Comparison of ENCODE assay signal across 8 cellular contexts in genomic region chr4:173528378-173529321, GRCh38. TPM values are rescaled to one million over a fixed set of nuclear protein-coding genes. Genes with fewer than 3 reads are reported as not detected.
DNase-seq lines count a peak whose midpoint lies in the region; ATAC-seq and TF ChIP-seq lines count a peak whose summit lies in the region.

No MANE protein-coding gene starts in this region.

- peaks cover 98% of the 10 kb centered on the region for H3K79me2 ChIP-seq in SK-N-SH (ENCODE audit: insufficient read depth)

- H3K36me3 Mint-ChIP-seq in glutamatergic neuron (ENCODE audit: unreplicated experiment) (no peaks in the 10 kb centered on the region), Caco-2 (ENCODE audit: insufficient read depth, unreplicated experiment) (no peaks in the 10 kb centered on the region)

- peaks cover 10% of the 10 kb centered on the region; the same call in 1 of the 2 replicates for H4K20me1 ChIP-seq in SK-N-SH (ENCODE audit: insufficient read depth)

- H3K9me2 ChIP-seq in SK-N-SH = no peaks in the 10 kb centered on the region

- 18% methylated on average over 31 of the region's 75 CpGs for WGBS in SK-N-SH (ENCODE audit: low lambda C conversion rate)

- BruUV-seq in Caco-2 (replicated peaks; lab: Mats Ljungman, UMichigan) = no TSS peak

- peaks cover 8% of the 10 kb centered on the region for H3K4me1 Mint-ChIP-seq in glutamatergic neuron (ENCODE audit: low read depth, unreplicated experiment)
- H3K4me1 Mint-ChIP-seq in Caco-2 (ENCODE audit: low read depth, unreplicated experiment) = no peaks in the 10 kb centered on the region

- no peak for TF ChIP-seq RAD21 in SK-N-SH (IDR thresholded peaks at IDR 0.05; ENCODE audit: low read length)

- H3K36me3 ChIP-seq in SK-N-SH (replicated peaks in 1 of 2; ENCODE audit: control insufficient read depth in 1 of 2, insufficient read depth in 2 of 2, low read length in 1 of 2) = peaks cover 34 to 50% of the 10 kb centered on the region in 2 experiments
- H3K36me3 ChIP-seq in skeletal muscle satellite cell (ENCODE audit: insufficient read depth, low read length) = no peaks in the 10 kb centered on the region
- no peaks in the 10 kb centered on the region for H3K36me3 ChIP-seq in Caco-2 (ENCODE audit: control insufficient read depth, insufficient read depth, low read length)

- H3K9ac ChIP-seq in SK-N-SH (peak overlapping the region; percentile 95), skeletal muscle satellite cell (ENCODE audit: low read depth, low read length) (no peak overlapping the region)

- TF ChIP-seq EP300 in SK-N-SH (IDR thresholded peaks at IDR 0.05; ENCODE audit: borderline replicate concordance in 1 of 2, low read depth in 1 of 2, low read length in 1 of 2) = peak in 1 of 2 experiments; percentile 24; a peak in 1 of 4 replicates

- H3K27ac Mint-ChIP-seq in glutamatergic neuron (ENCODE audit: unreplicated experiment) (peak overlapping the region; percentile 31), Caco-2 (ENCODE audit: unreplicated experiment) (no peak overlapping the region)

- H3F3A ChIP-seq in SK-N-SH (replicated peaks; ENCODE audit: insufficient read depth) = peaks cover 23% of the 10 kb centered on the region

- TF ChIP-seq CTCF in SK-N-SH (IDR thresholded peaks at IDR 0.05) = no peak
- TF ChIP-seq CTCF in glutamatergic neuron (IDR thresholded peaks at IDR 0.05; ENCODE audit: partially characterized antibody, unreplicated experiment) = no peak
- no peak for TF ChIP-seq CTCF in Caco-2 (IDR thresholded peaks at IDR 0.05; ENCODE audit: insufficient read depth in 1 of 2, low read depth in 1 of 2, low read length in 1 of 2, severe bottlenecking in 1 of 2, unreplicated experiment in 1 of 2)

- DNase-seq in SK-N-SH (peak; percentile 67), glutamatergic neuron (no peak), Caco-2 (no peak), COR-L47 (lab: John Stamatoyannopoulos, UW) (no peak), glomerular visceral epithelial cell (ENCODE audit: extremely low spot score) (no peak)

- ATAC-seq in GM18868 (IDR thresholded peaks at IDR 0.05; ENCODE audit: unreplicated experiment) (peak; percentile 23), HG02885 (IDR thresholded peaks at IDR 0.05; ENCODE audit: poor library complexity, unreplicated experiment) (no peak)

- H3K27me3 Mint-ChIP-seq in glutamatergic neuron (ENCODE audit: unreplicated experiment) = peaks cover 54% of the 10 kb centered on the region
- peaks cover 3% of the 10 kb centered on the region for H3K27me3 Mint-ChIP-seq in Caco-2 (ENCODE audit: insufficient read depth, unreplicated experiment)

- peak overlapping the region; percentile 77 for H3K4me3 Mint-ChIP-seq in glutamatergic neuron (ENCODE audit: unreplicated experiment)
- no peak overlapping the region for H3K4me3 Mint-ChIP-seq in Caco-2 (ENCODE audit: unreplicated experiment)

- H3K27ac ChIP-seq in SK-N-SH (ENCODE audit: low read depth in 2 of 2, low read length in 1 of 2) = peak overlapping the region; percentile 99

- H3K27me3 ChIP-seq in SK-N-SH (ENCODE audit: insufficient read depth) (no peaks in the 10 kb centered on the region), skeletal muscle satellite cell (ENCODE audit: control insufficient read depth, insufficient read depth, low read length) (peaks cover 57% of the 10 kb centered on the region), Caco-2 (replicated peaks; ENCODE audit: control insufficient read depth, insufficient read depth, low read length) (no peaks in the 10 kb centered on the region)

- intact Hi-C loops in Caco-2 (cut with micrococcal nuclease; ENCODE audit: unreplicated experiment) = no loop called here

- H3K4me1 ChIP-seq in SK-N-SH (ENCODE audit: control insufficient read depth in 1 of 2, insufficient read depth in 2 of 2, low read depth in 1 of 2, low read length in 1 of 2) (peaks cover 0 to 3% of the 10 kb centered on the region in 2 experiments; a peak in 1 of 4 replicates), skeletal muscle satellite cell (ENCODE audit: control insufficient read depth, insufficient read depth, low read length) (peaks cover 6% of the 10 kb centered on the region), Caco-2 (no peaks in the 10 kb centered on the region)

- H3K4me3 ChIP-seq in SK-N-SH (ENCODE audit: low read depth in 2 of 2, low read length in 1 of 2) (peak overlapping the region; percentile 61 to 92), skeletal muscle satellite cell (ENCODE audit: low read length) (peak overlapping the region; percentile 59), Caco-2 (ENCODE audit: low read depth, low read length) (no peak overlapping the region)

- H3K9me3 Mint-ChIP-seq in glutamatergic neuron (ENCODE audit: unreplicated experiment) (peaks cover 31% of the 10 kb centered on the region), Caco-2 (ENCODE audit: unreplicated experiment) (no peaks in the 10 kb centered on the region)

- POLR2A ChIA-PET in SK-N-SH (lab: Yijun Ruan, JAX) = interaction anchor here (1.5 to 11.7 kb wide), 27 partner anchors 8 to 732 kb away, joined by 5 to 160 read pairs (median 21); no protein-coding TSS in a partner anchor
- POLR2A ChIA-PET in Caco-2 (lab: Charles Lee) = no interaction called here

- CTCF ChIA-PET in SK-N-SH (lab: Yijun Ruan, JAX) = interaction anchor here (1.0 to 2.6 kb wide), 5 partner anchors 8 to 462 kb away, joined by 3 to 20 read pairs (median 8); no protein-coding TSS in a partner anchor
- CTCF ChIA-PET in Caco-2 (lab: Charles Lee) = no interaction called here

- H2AFZ ChIP-seq in SK-N-SH (ENCODE audit: low read depth) = no peak overlapping the region

- H3K9me3 ChIP-seq in SK-N-SH (no peaks in the 10 kb centered on the region), skeletal muscle satellite cell (replicated peaks; ENCODE audit: low read length) (no peaks in the 10 kb centered on the region), Caco-2 (no peaks in the 10 kb centered on the region)

- H3K4me2 ChIP-seq in SK-N-SH = peak overlapping the region; percentile 96
- H3K4me2 ChIP-seq in skeletal muscle satellite cell (ENCODE audit: low read length) = peak overlapping the region; percentile 78

TF ChIP-seq in SK-N-SH, 30 proteins besides CTCF, POLR2A, EP300 and RAD21:
- TF ChIP-seq TAF1 (IDR thresholded peaks at IDR 0.05; ENCODE audit: borderline replicate concordance, low read depth, low read length) (peak; percentile 64), POLR2AphosphoS5 (IDR thresholded peaks at IDR 0.05; ENCODE audit: low read depth, low read length) (peak; percentile 34), CHD2 (IDR thresholded peaks at IDR 0.05; ENCODE audit: low read length, partially characterized antibody) (peak; percentile 13), MAX (IDR thresholded peaks at IDR 0.05; ENCODE audit: low read depth) (no peak)

RNA-seq across cellular contexts. Expression of gene HAND2, which starts 1.4 kb away (rescaled TPM):
- polyA plus RNA-seq in SK-N-SH (2012; rRNA removed) = 94.2 and 106 TPM in 2 replicates
- 129 and 139 TPM in 2 replicates for polyA plus RNA-seq in SK-N-SH (2012; cell fraction: cytosol; rRNA removed)
- polyA plus RNA-seq in SK-N-SH (2012; cell fraction: nucleus; rRNA removed) = 96.3 and 128 TPM in 2 replicates
- total RNA-seq in glutamatergic neuron (ENCODE audit: unreplicated experiment) (not detected), Caco-2 (2022) (not detected in 2 replicates)
- 7.9 and 12.9 TPM in 2 replicates for total RNA-seq in skeletal muscle satellite cell (2012; rRNA removed)
